ENCODE assay signal across 1 cellular context in genomic region chr2:202911513-202912341, GRCh38.
TF ChIP-seq lines count a peak whose summit lies in the region.

TSS of gene CARF (plus strand) at chr2:202912275. CDS start at chr2:202941903, 29,628 bp downstream.
TSS of gene WDR12 (minus strand) at chr2:202911673. CDS start at chr2:202911476, 197 bp downstream.

TF ChIP-seq in GM12878, 131 proteins besides CTCF, POLR2A, EP300 and RAD21 (continued from another document and continues in another):
- TF ChIP-seq ELK1 (IDR thresholded peaks at IDR 0.05; ENCODE audit: low read depth, low read length) (no peak), EZH2 (IDR thresholded peaks at IDR 0.05; ENCODE audit: borderline replicate concordance, control insufficient read depth, low read depth, low read length) (no peak), MTA2 (IDR thresholded peaks at IDR 0.05; ENCODE audit: low read depth) (no peak), NFYA (IDR thresholded peaks at IDR 0.05; ENCODE audit: borderline replicate concordance, low read depth, low read length) (no peak), ASH2L (IDR thresholded peaks at IDR 0.05; ENCODE audit: borderline replicate concordance, low read depth) (no peak), YBX1 (IDR thresholded peaks at IDR 0.05) (no peak), SPI1 (IDR thresholded peaks at IDR 0.05; ENCODE audit: borderline replicate concordance, insufficient read depth, low read depth, low read length) (no peak), MTA3 (IDR thresholded peaks at IDR 0.05; ENCODE audit: borderline replicate concordance, low read length) (no peak), BCLAF1 (IDR thresholded peaks at IDR 0.05) (no peak), TCF12 (IDR thresholded peaks at IDR 0.05; ENCODE audit: low read depth, low read length) (no peak), ATF7 (IDR thresholded peaks at IDR 0.05; ENCODE audit: low read depth) (peak; percentile 47; the same call in 1 of the 2 replicates), STAT1 (conservative IDR thresholded peaks at IDR 0.05) (no peak), USF2 (IDR thresholded peaks at IDR 0.05; ENCODE audit: borderline replicate concordance, low read depth, low read length) (no peak), BACH1 (IDR thresholded peaks at IDR 0.05; ENCODE audit: borderline replicate concordance) (no peak), CBX5 (IDR thresholded peaks at IDR 0.05; ENCODE audit: low read depth) (0 out of 2 replicates have a peak, but pooled peaks have one; percentile 26), SMAD1 (IDR thresholded peaks at IDR 0.05; ENCODE audit: low read depth, partially characterized antibody) (no peak), FOXK2 (IDR thresholded peaks at IDR 0.05) (peak; percentile 58; the same call in 1 of the 2 replicates), MYB (IDR thresholded peaks at IDR 0.05; ENCODE audit: borderline replicate concordance, low read depth, low read length) (no peak), RUNX3 (IDR thresholded peaks at IDR 0.05; ENCODE audit: low read length) (peak; percentile 81), PKNOX1 (IDR thresholded peaks at IDR 0.05) (no peak), CEBPZ (IDR thresholded peaks at IDR 0.05; ENCODE audit: low read depth, low read length) (no peak), SREBF2 (IDR thresholded peaks at IDR 0.05; ENCODE audit: low read length) (no peak), TCF7 (IDR thresholded peaks at IDR 0.05; ENCODE audit: borderline replicate concordance) (peak; percentile 65), DPF2 (IDR thresholded peaks at IDR 0.05) (no peak), PAX8 (IDR thresholded peaks at IDR 0.05) (no peak), NFIC (IDR thresholded peaks at IDR 0.05; ENCODE audit: low read depth, low read length) (no peak), RELB (IDR thresholded peaks at IDR 0.05; ENCODE audit: low read depth) (peak; percentile 94), HCFC1 (IDR thresholded peaks at IDR 0.05; ENCODE audit: low read length) (peak; percentile 80), E4F1 (IDR thresholded peaks at IDR 0.05; ENCODE audit: borderline replicate concordance, partially characterized antibody) (peak; percentile 90), ZNF217 (IDR thresholded peaks at IDR 0.05) (no peak), MXI1 (IDR thresholded peaks at IDR 0.05; ENCODE audit: low read depth, low read length) (peak; percentile 97), ATF3 (IDR thresholded peaks at IDR 0.05; ENCODE audit: borderline replicate concordance, extremely low read depth, low read depth, low read length) (no peak), NR2F1 (conservative IDR thresholded peaks at IDR 0.05) (no peak), ZBTB4 (CRISPR knock-in tag; IDR thresholded peaks at IDR 0.05) (no peak), CREB1 (IDR thresholded peaks at IDR 0.05; ENCODE audit: low read depth) (peak; percentile 63), CEBPB (IDR thresholded peaks at IDR 0.05; ENCODE audit: borderline replicate concordance in 1 of 2, low read depth in 2 of 2, low read length in 2 of 2) (no peak), TBL1XR1 (IDR thresholded peaks at IDR 0.05; ENCODE audit: low read depth, low read length) (no peak), BMI1 (IDR thresholded peaks at IDR 0.05; ENCODE audit: borderline replicate concordance) (no peak), TAF1 (IDR thresholded peaks at IDR 0.05; ENCODE audit: borderline replicate concordance, low read depth, low read length) (peak; percentile 75), IRF4 (IDR thresholded peaks at IDR 0.05; ENCODE audit: low read depth, low read length) (peak; percentile 52; the same call in 1 of the 2 replicates), GATAD2B (conservative IDR thresholded peaks at IDR 0.05; ENCODE audit: low read depth) (no peak), SP1 (IDR thresholded peaks at IDR 0.05; ENCODE audit: low read depth, low read length) (peak; percentile 19), IRF5 (IDR thresholded peaks at IDR 0.05; ENCODE audit: borderline replicate concordance) (no peak), ZNF384 (IDR thresholded peaks at IDR 0.05; ENCODE audit: borderline replicate concordance, low read depth, low read length) (no peak), CHD1 (IDR thresholded peaks at IDR 0.05; ENCODE audit: low read depth, low read length) (no peak), SIX5 (IDR thresholded peaks at IDR 0.05; ENCODE audit: low read depth, low read length, severe bottlenecking) (peak; percentile 70), POLR2AphosphoS5 (IDR thresholded peaks at IDR 0.05; ENCODE audit: low read length) (peak; percentile 81)
